Comparison of ENCODE assay signal across 19 cellular contexts in the genomic region with DNA sequence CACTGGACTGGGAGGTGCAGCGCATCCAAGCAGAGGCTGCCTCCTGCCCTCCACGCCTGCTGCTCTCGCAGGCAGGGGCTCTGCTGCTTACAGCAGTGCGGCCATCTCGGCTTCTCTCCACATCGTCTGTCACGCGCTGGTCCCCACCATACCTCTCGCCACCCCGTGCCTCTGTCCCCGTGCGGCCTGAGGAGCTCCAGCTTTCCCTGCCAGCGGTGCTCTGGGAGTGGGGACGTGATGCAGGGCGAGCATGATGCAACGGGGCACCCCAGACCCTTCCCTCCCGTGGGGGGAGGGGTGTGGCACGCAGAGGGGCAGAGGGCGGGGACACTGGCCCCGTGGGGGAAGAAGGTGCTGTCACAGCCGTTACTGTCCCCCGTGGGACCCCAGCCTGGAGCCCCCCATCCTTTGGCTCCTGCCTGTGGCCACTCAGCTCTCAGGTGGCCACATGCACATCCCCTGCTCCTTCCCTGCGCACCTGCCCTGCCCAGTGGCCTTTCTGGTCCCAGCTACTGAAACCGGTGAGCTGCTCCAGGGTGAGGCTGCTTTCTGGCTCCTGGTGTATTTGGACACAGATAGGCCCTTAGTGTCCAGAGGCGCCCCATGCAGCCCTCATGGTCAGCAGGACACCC. TPM values are rescaled to one million over a fixed set of nuclear protein-coding genes. Genes with fewer than 3 reads are reported as not detected.
DNase-seq lines count a peak whose midpoint lies in the region; ATAC-seq, FAIRE-seq and TF ChIP-seq lines count a peak whose summit lies in the region.
"Had no signal": no experiment of that assay in that cellular context is flagged by ENCODE, and none has a peak within 500 bp of the region (broad histone marks: within the 10 kb centered on the region; RNA-seq: fewer than 3 reads in every experiment).

No MANE protein-coding gene starts in this region.

- H3K27me3 ChIP-seq in heart left ventricle = no peaks in the 10 kb centered on the region
- no peaks in the 10 kb centered on the region for H3K27me3 ChIP-seq in right atrium auricular region
- H3K27me3 ChIP-seq in K562 (ENCODE audit: control insufficient read depth in 2 of 2, insufficient read depth in 2 of 2, low read length in 2 of 2) = no peaks in the 10 kb centered on the region; a peak in 1 of 5 replicates
- H3K27me3 ChIP-seq in CD4-positive, alpha-beta memory T cell (ENCODE audit: insufficient read depth, low read length) = no peaks in the 10 kb centered on the region

- no TSS peak for BruUV-seq in K562 (replicated peaks; lab: Mats Ljungman, UMichigan)

- intact Hi-C loops in heart left ventricle (cut with DNase I) = no loop called here
- intact Hi-C loops in K562 (cut with micrococcal nuclease) = no loop called here
- intact Hi-C loops in mucosa of descending colon (cut with DNase I, micrococcal nuclease) = no loop called here
- intact Hi-C loops in CD4-positive, alpha-beta memory T cell (cut with micrococcal nuclease) = no loop called here

- FAIRE-seq in K562 (lab: Jason Lieb, UNC) = no peak
- FAIRE-seq: A204.1, G401.6, GM12892, GM19239 had no signal

- no peak overlapping the region for H3K4me3 ChIP-seq in heart left ventricle
- no peak overlapping the region for H3K4me3 ChIP-seq in right atrium auricular region
- H3K4me3 ChIP-seq in K562 = no peak overlapping the region
- H3K4me3 ChIP-seq in mucosa of descending colon = no peak overlapping the region
- H3K4me3 ChIP-seq in CD4-positive, alpha-beta memory T cell (ENCODE audit: low read length in 2 of 2) = no peak overlapping the region

- in situ Hi-C loops in K562 (cut with MboI) = no loop called here

- peaks cover 90% of the 10 kb centered on the region for H3K79me2 ChIP-seq in K562 (ENCODE audit: control insufficient read depth, insufficient read depth, low read length)

- no peak overlapping the region for H2AFZ ChIP-seq in K562 (ENCODE audit: low read depth, low read length)

- H3K9ac ChIP-seq in K562 (ENCODE audit: insufficient read depth in 1 of 2, low read depth in 2 of 2, low read length in 2 of 2) = peak overlapping the region in 1 of 2 experiments; percentile 6; a peak in 2 of 4 replicates

- H3K9me1 ChIP-seq in K562 (ENCODE audit: control insufficient read depth, insufficient read depth, low read length) = peaks cover 3% of the 10 kb centered on the region

- 84 to 87% (median 85%) methylated on average over 14 to 25 of the region's 25 CpGs for WGBS in heart left ventricle, 4 donors
- 94% methylated on average over 18 of the region's 25 CpGs for WGBS in K562 (ENCODE audit: insufficient coverage, low coverage, missing lambda C conversion rate)

- H3K36me3 Mint-ChIP-seq in CD4-positive, alpha-beta memory T cell = peaks cover 11 to 16% of the 10 kb centered on the region in 2 donors

- no peaks in the 10 kb centered on the region for H3K27me3 Mint-ChIP-seq in CD4-positive, alpha-beta memory T cell

- ATAC-seq in heart left ventricle = no peak
- ATAC-seq in K562 = no peak
- no peak for ATAC-seq in mucosa of descending colon
- no peak for ATAC-seq in HG02798 (IDR thresholded peaks at IDR 0.05; ENCODE audit: poor library complexity, unreplicated experiment)
- ATAC-seq: PC-3 had no signal

- POLR2A ChIA-PET in K562 (lab: Yijun Ruan, JAX) = interaction anchor here (0.8 to 1.2 kb wide), 3 partner anchors 10 to 16 kb away, joined by 3 to 5 read pairs (median 4); no protein-coding TSS in a partner anchor
- POLR2A ChIA-PET in CD4-positive, alpha-beta memory T cell (lab: Charles Lee; ENCODE audit: partially characterized antibody) = interaction anchor here (1.0 kb wide), 1 partner anchor 37 kb away, joined by 3 read pairs; no protein-coding TSS in a partner anchor

- H3K4me1 ChIP-seq in heart left ventricle (peaks cover 0 to 60% (median 29%) of the 10 kb centered on the region in 12 donors), right atrium auricular region (peaks cover 0 to 68% of the 10 kb centered on the region in 2 donors), K562 (replicated peaks in 1 of 2; ENCODE audit: control insufficient read depth in 2 of 2, insufficient read depth in 2 of 2, low read length in 2 of 2) (peaks cover 0 to 49% of the 10 kb centered on the region in 2 experiments; a peak in 2 of 5 replicates), mucosa of descending colon (ENCODE audit: low read depth) (peaks cover 4% of the 10 kb centered on the region)
- H3K4me1 ChIP-seq in CD4-positive, alpha-beta memory T cell (ENCODE audit: insufficient read depth, low read length) = peaks cover 11% of the 10 kb centered on the region

- TF ChIP-seq EP300 in K562 (IDR thresholded peaks at IDR 0.05; ENCODE audit: low read length) = no peak

- TF ChIP-seq RAD21 in K562 (CRISPR knock-in tag; conservative IDR thresholded peaks at IDR 0.05 in 1 of 2, IDR thresholded peaks at IDR 0.05 in 1 of 2) = no peak

- no peak for TF ChIP-seq CTCF in heart left ventricle (IDR thresholded peaks at IDR 0.05)
- TF ChIP-seq CTCF in right atrium auricular region (IDR thresholded peaks at IDR 0.05) = no peak
- TF ChIP-seq CTCF in K562 (IDR thresholded peaks at IDR 0.05 in 2 of 3, conservative IDR thresholded peaks at IDR 0.05 in 1 of 3; ENCODE audit: insufficient read depth in 2 of 3, low read depth in 1 of 3, low read length in 3 of 3) = no peak
- TF ChIP-seq CTCF in mucosa of descending colon (IDR thresholded peaks at IDR 0.05) = no peak

- H4K20me1 ChIP-seq in K562 (replicated peaks; ENCODE audit: control insufficient read depth, insufficient read depth, low read length) = peaks cover 35% of the 10 kb centered on the region

- H3K4me1 Mint-ChIP-seq in CD4-positive, alpha-beta memory T cell = peaks cover 9 to 32% (median 18%) of the 10 kb centered on the region in 4 donors

- CTCF ChIA-PET in K562 (lab: Yijun Ruan, JAX; ENCODE audit: low intra/inter-chr PET ratio) = no interaction called here
- CTCF ChIA-PET in CD4-positive, alpha-beta memory T cell (lab: Charles Lee; ENCODE audit: partially characterized antibody) = no interaction called here

- no peaks in the 10 kb centered on the region for H3K9me3 Mint-ChIP-seq in CD4-positive, alpha-beta memory T cell

- no peak overlapping the region for H3K4me2 ChIP-seq in K562 (ENCODE audit: insufficient read depth, low read length)

- no peak overlapping the region for H3K27ac ChIP-seq in heart left ventricle
- peak overlapping the region in 1 of 2 donors; percentile 62 for H3K27ac ChIP-seq in right atrium auricular region
- no peak overlapping the region for H3K27ac ChIP-seq in K562 (ENCODE audit: extremely low read depth, low read depth, low read length)
- peak overlapping the region; percentile 36 for H3K27ac ChIP-seq in temporal lobe (ENCODE audit: low read depth, low read length)
- no peak overlapping the region for H3K27ac ChIP-seq in CD4-positive, alpha-beta memory T cell (ENCODE audit: low read depth, low read length)

- peak overlapping the region in 1 of 7 donors; percentile 41 for H3K27ac Mint-ChIP-seq in CD4-positive, alpha-beta memory T cell

- peak in 4 of 5 donors; percentile 16 to 61 (median 22) for DNase-seq in heart left ventricle
- DNase-seq in right atrium auricular region (ENCODE audit: low spot score) = no peak
- DNase-seq in K562 (ENCODE audit: extremely low read depth in 1 of 4, low spot score in 3 of 4) = no peak
- DNase-seq in mucosa of descending colon = peak in 2 of 3 donors; percentile 24 to 40
- DNase-seq in NCI-H2081 treated with DMSO at 0.1 percent for 48 hours (lab: John Stamatoyannopoulos, UW) = no peak
- no peak for DNase-seq in CD4-positive, alpha-beta memory T cell
- DNase-seq: DMS79 treated with DMSO at 0.1 percent for 48 hours, Kasumi-1, NCI-H187 treated with DMSO at 0.1 percent for 48 hours, NCI-H2171, NCI-H446 treated with DMSO at 0.1 percent for 48 hours, NCI-H748 treated with DMSO at 0.1 percent for 48 hours, PC-3 had no signal

- peaks cover 0 to 37% (median 31%) of the 10 kb centered on the region in 9 donors for H3K36me3 ChIP-seq in heart left ventricle
- H3K36me3 ChIP-seq in right atrium auricular region = peaks cover 32% of the 10 kb centered on the region
- peaks cover 70% of the 10 kb centered on the region; the same call in 2 of the 3 replicates for H3K36me3 ChIP-seq in K562 (ENCODE audit: control insufficient read depth, insufficient read depth, low read length)
- H3K36me3 ChIP-seq in mucosa of descending colon (ENCODE audit: low read depth) = no peaks in the 10 kb centered on the region
- H3K36me3 ChIP-seq in CD4-positive, alpha-beta memory T cell (ENCODE audit: insufficient read depth, low read length) = peaks cover 30% of the 10 kb centered on the region

- no peak for TF ChIP-seq POLR2A in heart left ventricle (IDR thresholded peaks at IDR 0.05)
- TF ChIP-seq POLR2A in K562 (conservative IDR thresholded peaks at IDR 0.05) = no peak

- H3K9me3 ChIP-seq in heart left ventricle = no peaks in the 10 kb centered on the region
- no peaks in the 10 kb centered on the region for H3K9me3 ChIP-seq in right atrium auricular region
- H3K9me3 ChIP-seq in K562 (replicated peaks; ENCODE audit: control insufficient read depth, insufficient read depth, low read depth, low read length) = no peaks in the 10 kb centered on the region
- H3K9me3 ChIP-seq in mucosa of descending colon = no peaks in the 10 kb centered on the region
- H3K9me3 ChIP-seq in CD4-positive, alpha-beta memory T cell (ENCODE audit: control insufficient read depth in 1 of 2, low read length in 2 of 2) = no peaks in the 10 kb centered on the region

- H3K4me3 Mint-ChIP-seq in CD4-positive, alpha-beta memory T cell = no peak overlapping the region

RNA-seq across cellular contexts. Expression of a gene that starts 9.0 kb away (rescaled TPM):
- total RNA-seq in heart left ventricle (10 to 100 TPM; 14.6 to 27.3 (median 18.6) TPM), right atrium auricular region (10 to 100 TPM; 16.1 to 19.7 TPM), K562 (2014; rRNA removed) (111 and 135 TPM in 2 replicates), K562 (2014; rRNA removed; fragmentation: Illumina TruSeq; extraction: Trizol) (13.0 and 15.7 TPM in 2 replicates), K562 (2015; rRNA removed; fragmentation: Illumina TruSeq; extraction: Trizol) (37.9 and 40.4 TPM in 2 replicates), K562 (2021) (83.3 and 89.9 TPM in 2 replicates), mucosa of descending colon (10 to 100 TPM; 36.9 to 48.8 (median 48.2) TPM), temporal lobe (17.7 TPM)
- polyA plus RNA-seq in heart left ventricle (10 to 100 TPM; 19.7 to 34.1 TPM), K562 (2011; rRNA removed) (45.0 and 45.4 TPM in 2 replicates), K562 (2014; fragmentation: Illumina TruSeq; extraction: Trizol) (33.2 and 48.4 TPM in 2 replicates), K562 (2014; fragmentation: Nextera tagmentation; extraction: Ambion mirVana) (1 to 10 TPM in 1 of 2 experiments, under 1 TPM in 1; 0.99 to 2.0 TPM), K562 (2014; rRNA removed) (122 and 151 TPM in 2 replicates)
- total RNA-seq in K562 (2011; cell fraction: chromatin; rRNA removed; ENCODE audit: low replicate concordance) = 48.4 and 118 TPM in 2 replicates
- total RNA-seq in K562 (2011; cell fraction: nucleolus; rRNA removed) = 96.6 and 125 TPM in 2 replicates
- 56.0 and 71.4 TPM in 2 replicates for total RNA-seq in K562 (2011; cell fraction: nucleoplasm; rRNA removed)
- 69.2 and 135 TPM in 2 replicates for polyA plus RNA-seq in K562 (2011; cell fraction: cytosol; rRNA removed)
- polyA plus RNA-seq in K562 (2011; cell fraction: nucleus; rRNA removed) = 114 and 189 TPM in 2 replicates
- 53.9 and 82.1 TPM in 2 replicates for polyA plus RNA-seq in K562 (2012)
- 8.6 and 13.3 TPM in 2 replicates for polyA minus RNA-seq in K562 (2011; rRNA and poly(A)+ RNA removed)
- polyA minus RNA-seq in K562 (2011; cell fraction: cytosol; rRNA and poly(A)+ RNA removed) = 24.0 and 28.9 TPM in 2 replicates
- 24.9 and 29.6 TPM in 2 replicates for polyA minus RNA-seq in K562 (2011; cell fraction: nucleus; rRNA and poly(A)+ RNA removed)
- total RNA-seq in CD4-positive, alpha-beta memory T cell = 10 to 100 TPM; 47.4 to 51.6 TPM
- polyA plus RNA-seq in CD4-positive, alpha-beta memory T cell = 10 to 100 TPM; 22.0 to 28.7 TPM

RNA-seq across cellular contexts. Expression of a gene that starts 53.1 kb away (rescaled TPM):
- 100 to 1,000 TPM; 117 to 203 (median 157) TPM for total RNA-seq in heart left ventricle
- 100 to 1,000 TPM; 111 to 148 TPM for polyA plus RNA-seq in heart left ventricle
- 10 to 100 TPM; 84.4 to 97.5 TPM for total RNA-seq in right atrium auricular region
- 527 and 872 TPM in 2 replicates for total RNA-seq in K562 (2011; cell fraction: chromatin; rRNA removed; ENCODE audit: low replicate concordance)
- 542 and 585 TPM in 2 replicates for total RNA-seq in K562 (2011; cell fraction: nucleolus; rRNA removed)
- total RNA-seq in K562 (2011; cell fraction: nucleoplasm; rRNA removed) = 348 and 489 TPM in 2 replicates
- 80.5 and 86.7 TPM in 2 replicates for total RNA-seq in K562 (2014; rRNA removed)
- total RNA-seq in K562 (2014; rRNA removed; fragmentation: Illumina TruSeq; extraction: Trizol) = 38.9 and 42.3 TPM in 2 replicates
- 49.2 and 53.5 TPM in 2 replicates for total RNA-seq in K562 (2015; rRNA removed; fragmentation: Illumina TruSeq; extraction: Trizol)
- total RNA-seq in K562 (2021) = 81.9 and 101 TPM in 2 replicates
- polyA plus RNA-seq in K562 (2011; rRNA removed) = 132 and 143 TPM in 2 replicates
- polyA plus RNA-seq in K562 (2011; cell fraction: cytosol; rRNA removed) = 249 and 254 TPM in 2 replicates
- polyA plus RNA-seq in K562 (2011; cell fraction: nucleus; rRNA removed) = 889 and 1,080 TPM in 2 replicates
- 107 and 112 TPM in 2 replicates for polyA plus RNA-seq in K562 (2012)
- 62.3 and 88.2 TPM in 2 replicates for polyA plus RNA-seq in K562 (2014; fragmentation: Illumina TruSeq; extraction: Trizol)
- polyA plus RNA-seq in K562 (2014; fragmentation: Nextera tagmentation; extraction: Ambion mirVana) = 10 to 100 TPM; 36.8 TPM
- 105 and 119 TPM in 2 replicates for polyA plus RNA-seq in K562 (2014; rRNA removed)
- polyA minus RNA-seq in K562 (2011; rRNA and poly(A)+ RNA removed) = 72.4 and 98.1 TPM in 2 replicates
- 47.4 and 59.7 TPM in 2 replicates for polyA minus RNA-seq in K562 (2011; cell fraction: cytosol; rRNA and poly(A)+ RNA removed)
- polyA minus RNA-seq in K562 (2011; cell fraction: nucleus; rRNA and poly(A)+ RNA removed) = 245 and 267 TPM in 2 replicates
- total RNA-seq in mucosa of descending colon = 100 to 1,000 TPM; 151 to 179 (median 164) TPM
- 97.9 TPM for total RNA-seq in temporal lobe
- 100 to 1,000 TPM; 198 to 210 TPM for total RNA-seq in CD4-positive, alpha-beta memory T cell
- 10 to 100 TPM; 53.7 to 63.3 TPM for polyA plus RNA-seq in CD4-positive, alpha-beta memory T cell

Comparison
In these comparisons a context has a peak if more than half of its experiments do, and no peak if none do; other contexts are left out.
1. DNase-seq: peak in heart left ventricle (4 of 5) and mucosa of descending colon (2 of 3); none in right atrium auricular region (single experiment), K562 (0 of 4), NCI-H2081 treated with DMSO at 0.1 percent for 48 hours (single experiment) and CD4-positive, alpha-beta memory T cell (0 of 5).